2 cellular contexts compared by ENCODE assay signal in genomic region chr3:157166559-157166958, GRCh38.
TF ChIP-seq lines count a peak whose summit lies in the region.

No MANE protein-coding gene starts in this region.

TF ChIP-seq in GM12878, 131 proteins besides CTCF, POLR2A, EP300 and RAD21:
- TF ChIP-seq IRF4 (IDR thresholded peaks at IDR 0.05; ENCODE audit: low read depth, low read length) (0 out of 2 replicates have a peak, but pooled peaks have one; percentile 24), CBX5 (IDR thresholded peaks at IDR 0.05; ENCODE audit: low read depth) (no peak), BHLHE40 (IDR thresholded peaks at IDR 0.05; ENCODE audit: borderline replicate concordance in 1 of 2, low read depth in 2 of 2, low read length in 1 of 2) (peak; percentile 18 to 33; a peak in 1 of 4 replicates), NFXL1 (IDR thresholded peaks at IDR 0.05; ENCODE audit: borderline replicate concordance) (no peak), JUNB (IDR thresholded peaks at IDR 0.05) (peak; percentile 59)

TF ChIP-seq in SK-N-SH, 30 proteins besides CTCF, POLR2A, EP300 and RAD21:
- TF ChIP-seq SMC3 (IDR thresholded peaks at IDR 0.05; ENCODE audit: low read depth, low read length) (no peak), FOXJ3 (CRISPR knock-in tag; IDR thresholded peaks at IDR 0.05) (no peak), USF1 (IDR thresholded peaks at IDR 0.05; ENCODE audit: borderline replicate concordance, low read depth) (no peak), TAF1 (IDR thresholded peaks at IDR 0.05; ENCODE audit: borderline replicate concordance, low read depth, low read length) (no peak), GATA2 (CRISPR knock-in tag; IDR thresholded peaks at IDR 0.05) (no peak), RCOR1 (IDR thresholded peaks at IDR 0.05; ENCODE audit: low read length) (no peak), GABPA (IDR thresholded peaks at IDR 0.05; ENCODE audit: low read depth) (no peak), MEF2A (IDR thresholded peaks at IDR 0.05; ENCODE audit: borderline replicate concordance, low read depth) (no peak), NRF1 (IDR thresholded peaks at IDR 0.05; ENCODE audit: low read depth, low read length) (no peak), ELF1 (IDR thresholded peaks at IDR 0.05) (no peak), FOSL2 (IDR thresholded peaks at IDR 0.05; ENCODE audit: borderline replicate concordance, low read depth) (no peak), CHD2 (IDR thresholded peaks at IDR 0.05; ENCODE audit: low read length, partially characterized antibody) (no peak), TEAD4 (IDR thresholded peaks at IDR 0.05; ENCODE audit: borderline replicate concordance, insufficient read depth) (no peak), TCF12 (IDR thresholded peaks at IDR 0.05) (no peak), SIN3A (IDR thresholded peaks at IDR 0.05; ENCODE audit: borderline replicate concordance, low read depth, low read length) (no peak), YY1 (IDR thresholded peaks at IDR 0.05; ENCODE audit: low read depth) (no peak), EZH2phosphoT487 (IDR thresholded peaks at IDR 0.05; ENCODE audit: borderline replicate concordance, low read depth) (no peak), JUND (IDR thresholded peaks at IDR 0.05) (no peak)
- TF ChIP-seq, protein P1, sequence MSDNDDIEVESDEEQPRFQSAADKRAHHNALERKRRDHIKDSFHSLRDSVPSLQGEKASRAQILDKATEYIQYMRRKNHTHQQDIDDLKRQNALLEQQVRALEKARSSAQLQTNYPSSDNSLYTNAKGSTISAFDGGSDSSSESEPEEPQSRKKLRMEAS (IDR thresholded peaks at IDR 0.05; ENCODE audit: low read depth), result no peak
- TF ChIP-seq, protein P2, sequence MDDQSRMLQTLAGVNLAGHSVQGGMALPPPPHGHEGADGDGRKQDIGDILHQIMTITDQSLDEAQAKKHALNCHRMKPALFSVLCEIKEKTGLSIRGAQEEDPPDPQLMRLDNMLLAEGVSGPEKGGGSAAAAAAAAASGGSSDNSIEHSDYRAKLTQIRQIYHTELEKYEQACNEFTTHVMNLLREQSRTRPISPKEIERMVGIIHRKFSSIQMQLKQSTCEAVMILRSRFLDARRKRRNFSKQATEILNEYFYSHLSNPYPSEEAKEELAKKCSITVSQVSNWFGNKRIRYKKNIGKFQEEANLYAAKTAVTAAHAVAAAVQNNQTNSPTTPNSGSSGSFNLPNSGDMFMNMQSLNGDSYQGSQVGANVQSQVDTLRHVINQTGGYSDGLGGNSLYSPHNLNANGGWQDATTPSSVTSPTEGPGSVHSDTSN (IDR thresholded peaks at IDR 0.05), result no peak
